ENCODE assay signal across 1 cellular context in the genomic region with DNA sequence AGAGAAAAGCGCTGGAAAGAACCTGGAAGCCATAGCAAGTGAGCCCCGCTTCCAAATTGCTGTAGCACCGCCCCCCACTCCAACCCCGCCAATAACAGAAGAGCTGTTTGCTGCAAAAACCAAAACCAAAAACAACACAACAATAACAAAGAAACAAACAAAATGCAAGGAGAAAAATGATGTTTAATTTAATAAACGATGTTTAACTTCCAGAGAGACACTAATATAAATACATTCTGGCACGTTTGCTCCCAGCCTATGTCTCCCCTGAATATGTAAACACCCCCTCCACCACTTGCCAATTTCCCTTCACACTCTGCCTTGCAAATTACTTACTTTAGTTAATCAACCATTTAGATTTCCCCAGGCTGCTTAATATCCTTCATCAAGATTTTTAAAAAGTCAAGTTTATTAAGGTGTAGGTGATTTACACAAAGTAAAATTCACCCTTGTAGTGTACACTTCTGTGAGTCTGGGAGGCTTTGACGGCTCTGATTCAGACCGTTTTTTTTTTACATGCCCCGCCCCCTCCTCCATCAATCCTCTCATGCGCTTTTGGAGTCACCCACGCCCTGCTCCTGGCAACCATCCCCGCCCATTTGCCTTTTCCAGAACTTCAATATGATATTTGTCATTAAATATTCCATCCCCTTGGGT.
TF ChIP-seq lines count a peak whose summit lies in the region.

No MANE protein-coding gene starts in this region.

TF ChIP-seq in IMR-90, 13 proteins besides CTCF, POLR2A, EP300 and RAD21 (continued from another document):
- TF ChIP-seq, protein P1, sequence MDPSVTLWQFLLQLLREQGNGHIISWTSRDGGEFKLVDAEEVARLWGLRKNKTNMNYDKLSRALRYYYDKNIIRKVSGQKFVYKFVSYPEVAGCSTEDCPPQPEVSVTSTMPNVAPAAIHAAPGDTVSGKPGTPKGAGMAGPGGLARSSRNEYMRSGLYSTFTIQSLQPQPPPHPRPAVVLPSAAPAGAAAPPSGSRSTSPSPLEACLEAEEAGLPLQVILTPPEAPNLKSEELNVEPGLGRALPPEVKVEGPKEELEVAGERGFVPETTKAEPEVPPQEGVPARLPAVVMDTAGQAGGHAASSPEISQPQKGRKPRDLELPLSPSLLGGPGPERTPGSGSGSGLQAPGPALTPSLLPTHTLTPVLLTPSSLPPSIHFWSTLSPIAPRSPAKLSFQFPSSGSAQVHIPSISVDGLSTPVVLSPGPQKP (IDR thresholded peaks at IDR 0.05; ENCODE audit: borderline replicate concordance, low read depth, low read length), result no peak
- no peak for TF ChIP-seq CHD1 (IDR thresholded peaks at IDR 0.05; ENCODE audit: low read depth, low read length)
